In genomic region chr11:45252134-45252856, GRCh38 we compare ENCODE assay signal across 1 cellular context.
TF ChIP-seq lines count a peak whose summit lies in the region.

No MANE protein-coding gene starts in this region.

TF ChIP-seq in WTC11, 78 proteins besides CTCF, POLR2A, EP300 and RAD21 (continued from another document):
- TF ChIP-seq IRF1 (CRISPR knock-in tag; IDR thresholded peaks at IDR 0.05) = no peak
- no peak for TF ChIP-seq NFE2L1 (CRISPR knock-in tag; IDR thresholded peaks at IDR 0.05)
- no peak for TF ChIP-seq ZBTB43 (CRISPR knock-in tag; IDR thresholded peaks at IDR 0.05)
- TF ChIP-seq HMGXB4 (CRISPR knock-in tag; IDR thresholded peaks at IDR 0.05) = peak; percentile 55; the same call in 1 of the 2 replicates
- 0 out of 2 replicates have a peak, but pooled peaks have one; percentile 23 for TF ChIP-seq MAX (CRISPR knock-in tag; IDR thresholded peaks at IDR 0.05)
- TF ChIP-seq ESRRA (CRISPR knock-in tag; IDR thresholded peaks at IDR 0.05; ENCODE audit: borderline replicate concordance) = no peak
- no peak for TF ChIP-seq ZNF263 (CRISPR knock-in tag; IDR thresholded peaks at IDR 0.05; ENCODE audit: low read depth)
- no peak for TF ChIP-seq ZNF396 (CRISPR knock-in tag; IDR thresholded peaks at IDR 0.05; ENCODE audit: borderline replicate concordance)
- TF ChIP-seq RELA (CRISPR knock-in tag; IDR thresholded peaks at IDR 0.05; ENCODE audit: borderline replicate concordance) = no peak
- TF ChIP-seq ZNF425 (CRISPR knock-in tag; conservative IDR thresholded peaks at IDR 0.05) = no peak
